ENCODE assay signal across 7 cellular contexts in the genomic region with DNA sequence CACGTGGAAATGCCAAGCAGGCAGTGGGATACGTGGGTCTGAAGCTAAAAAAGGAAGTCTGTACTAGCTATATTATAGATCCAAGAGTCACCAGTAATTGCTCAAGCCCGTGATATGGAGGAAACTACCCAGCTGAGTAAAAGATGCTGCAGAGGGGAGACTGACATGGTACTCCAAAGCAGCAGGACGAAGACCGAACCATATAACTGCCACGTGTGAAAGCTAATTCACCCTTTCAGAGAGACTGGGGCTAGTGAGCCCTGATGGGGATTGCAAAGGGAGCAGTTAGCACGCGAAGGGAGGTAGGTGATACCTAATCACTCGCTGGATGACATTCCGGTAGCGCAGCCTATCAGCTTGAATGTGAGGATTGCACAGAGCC. TPM values are rescaled to one million over a fixed set of nuclear protein-coding genes. Genes with fewer than 3 reads are reported as not detected.
A peak's percentile ranks its signal among the peaks of the same experiment; 100 is the strongest.
DNase-seq lines count a peak whose midpoint lies in the region; ATAC-seq and TF ChIP-seq lines count a peak whose summit lies in the region.

No MANE protein-coding gene starts in this region.

- H3K27ac ChIP-seq in KOPT-K1 (ENCODE audit: low read depth, low read length, poor library complexity, severe bottlenecking) (peak overlapping the region; percentile 85), left ventricle myocardium inferior (replicated peaks) (peak overlapping the region; percentile 93), skeletal muscle tissue (ENCODE audit: low read depth, low read length) (peak overlapping the region; percentile 88)

- H3K27me3 ChIP-seq in left ventricle myocardium inferior (ENCODE audit: low read depth) (no peaks in the 10 kb centered on the region), skeletal muscle tissue (ENCODE audit: control insufficient read depth in 3 of 3, insufficient read depth in 3 of 3, low read length in 3 of 3) (no peaks in the 10 kb centered on the region)

- peak overlapping the region; percentile 88 for H3K4me3 Mint-ChIP-seq in activated CD8-positive, alpha-beta T cell treated with anti-CD3 and anti-CD28 coated beads for 36 hours

- peaks cover 58% of the 10 kb centered on the region for H3K36me3 Mint-ChIP-seq in activated CD8-positive, alpha-beta T cell treated with anti-CD3 and anti-CD28 coated beads for 36 hours (ENCODE audit: low read depth)

- no peak for TF ChIP-seq CTCF in activated CD8-positive, alpha-beta T cell treated with anti-CD3 and anti-CD28 coated beads for 36 hours (IDR thresholded peaks at IDR 0.05)
- no peak for TF ChIP-seq CTCF in left ventricle myocardium inferior (IDR thresholded peaks at IDR 0.05; ENCODE audit: borderline replicate concordance)

- CTCF ChIA-PET in activated CD8-positive, alpha-beta T cell treated with anti-CD3 and anti-CD28 coated beads for 36 hours (lab: Charles Lee), result interaction anchor here (0.7 to 5.6 kb wide), 24 partner anchors 9 to 75 kb away, joined by 3 to 55 read pairs (median 5); partner anchors contain the start of genes HIPK1 and OLFML3

- peak overlapping the region; percentile 99 for H3K27ac Mint-ChIP-seq in activated CD8-positive, alpha-beta T cell treated with anti-CD3 and anti-CD28 coated beads for 36 hours

- POLR2A ChIA-PET in activated CD8-positive, alpha-beta T cell treated with anti-CD3 and anti-CD28 coated beads for 36 hours (lab: Charles Lee), result interaction anchor here (0.6 to 3.8 kb wide), 25 partner anchors 8 to 128 kb away, joined by 3 to 93 read pairs (median 4); partner anchors contain the start of genes BCL2L15 and HIPK1

- peak overlapping the region; percentile 89 to 97 (median 89) for H3K9ac ChIP-seq in skeletal muscle tissue (ENCODE audit: low read depth in 1 of 3, low read length in 3 of 3)

- no peak for DNase-seq in activated CD8-positive, alpha-beta T cell treated with anti-CD3 and anti-CD28 coated beads for 36 hours
- DNase-seq in left ventricle myocardium inferior, result no peak
- no peak for DNase-seq in stimulated activated CD4-positive, alpha-beta T cell treated with anti-CD3 and anti-CD28 coated beads, Interleukin-1b, Interleukin-23, amount 100 ng/mL, for 48 hours

- H3K9me3 ChIP-seq in KOPT-K1 (ENCODE audit: insufficient read depth, low read length, poor library complexity, severe bottlenecking), result no peaks in the 10 kb centered on the region
- no peaks in the 10 kb centered on the region for H3K9me3 ChIP-seq in left ventricle myocardium inferior (replicated peaks)
- no peaks in the 10 kb centered on the region for H3K9me3 ChIP-seq in skeletal muscle tissue (ENCODE audit: control insufficient read depth in 3 of 3, low read length in 3 of 3)

- H3K4me1 ChIP-seq in left ventricle myocardium inferior, result peaks cover 42% of the 10 kb centered on the region
- peaks cover 15 to 30% (median 21%) of the 10 kb centered on the region in 3 donors for H3K4me1 ChIP-seq in skeletal muscle tissue (ENCODE audit: control insufficient read depth in 3 of 3, insufficient read depth in 3 of 3, low read length in 3 of 3)

- intact Hi-C loops in activated CD8-positive, alpha-beta T cell treated with anti-CD3 and anti-CD28 coated beads for 36 hours (cut with micrococcal nuclease), result loop anchor here (1.0 to 5.0 kb wide), 2 partner anchors 33 to 67 kb away; partner anchors contain the start of gene PTPN22
- intact Hi-C loops in left ventricle myocardium inferior (cut with micrococcal nuclease), result loop anchor here (2.0 kb wide), 1 partner anchor 27 kb away; no protein-coding TSS in a partner anchor

- H3K4me1 Mint-ChIP-seq in activated CD8-positive, alpha-beta T cell treated with anti-CD3 and anti-CD28 coated beads for 36 hours (ENCODE audit: low read depth), result peaks cover 57% of the 10 kb centered on the region

- peaks cover 61% of the 10 kb centered on the region for H3K36me3 ChIP-seq in KOPT-K1 (ENCODE audit: insufficient read depth, low read length)
- H3K36me3 ChIP-seq in left ventricle myocardium inferior, result peaks cover 51% of the 10 kb centered on the region
- peaks cover 17 to 36% (median 30%) of the 10 kb centered on the region in 3 donors for H3K36me3 ChIP-seq in skeletal muscle tissue (ENCODE audit: control insufficient read depth in 3 of 3, insufficient read depth in 3 of 3, low read length in 3 of 3)

- H3K4me3 ChIP-seq in left ventricle myocardium inferior, result peak overlapping the region; percentile 71
- peak overlapping the region; percentile 91 to 98 (median 94) for H3K4me3 ChIP-seq in skeletal muscle tissue (ENCODE audit: low read length in 3 of 3)

- ATAC-seq in GM18498 (IDR thresholded peaks at IDR 0.05; ENCODE audit: unreplicated experiment), result peak; percentile 36
- ATAC-seq in GM21737 (IDR thresholded peaks at IDR 0.05; ENCODE audit: unreplicated experiment), result peak; percentile 22
- peak; percentile 37 for ATAC-seq in activated CD8-positive, alpha-beta T cell treated with anti-CD3 and anti-CD28 coated beads for 36 hours

- H3K9me3 Mint-ChIP-seq in activated CD8-positive, alpha-beta T cell treated with anti-CD3 and anti-CD28 coated beads for 36 hours, result no peaks in the 10 kb centered on the region

- no peaks in the 10 kb centered on the region for H3K27me3 Mint-ChIP-seq in activated CD8-positive, alpha-beta T cell treated with anti-CD3 and anti-CD28 coated beads for 36 hours

RNA-seq across cellular contexts. Expression of gene AP4B1, which starts 0.3 kb away (rescaled TPM):
- total RNA-seq in activated CD8-positive, alpha-beta T cell treated with anti-CD3 and anti-CD28 coated beads for 36 hours, result 10 to 100 TPM; 38.2 to 38.5 TPM
- 11.8 TPM for total RNA-seq in left ventricle myocardium inferior
- total RNA-seq in skeletal muscle tissue, result 16.7 TPM

RNA-seq across cellular contexts. Expression of gene DCLRE1B, which starts 0.8 kb away (rescaled TPM):
- total RNA-seq in activated CD8-positive, alpha-beta T cell treated with anti-CD3 and anti-CD28 coated beads for 36 hours, result 10 to 100 TPM; 19.1 to 19.3 TPM
- total RNA-seq in left ventricle myocardium inferior (2.1 TPM), skeletal muscle tissue (3.7 TPM)

RNA-seq across cellular contexts. Expression of gene BCL2L15, which starts 16.9 kb away (rescaled TPM):
- total RNA-seq in activated CD8-positive, alpha-beta T cell treated with anti-CD3 and anti-CD28 coated beads for 36 hours, result under 1 TPM; 0.40 to 0.61 TPM
- not detected for total RNA-seq in left ventricle myocardium inferior
- under 0.01 TPM for total RNA-seq in skeletal muscle tissue

RNA-seq across cellular contexts. Expression of gene HIPK1, which starts 24.8 kb away (rescaled TPM):
- 10 to 100 TPM; 42.8 to 45.1 TPM for total RNA-seq in activated CD8-positive, alpha-beta T cell treated with anti-CD3 and anti-CD28 coated beads for 36 hours
- total RNA-seq in left ventricle myocardium inferior (52.2 TPM), skeletal muscle tissue (28.2 TPM)

RNA-seq across cellular contexts. Expression of gene PTPN22, which starts 32.8 kb away (rescaled TPM):
- total RNA-seq in activated CD8-positive, alpha-beta T cell treated with anti-CD3 and anti-CD28 coated beads for 36 hours, result 10 to 100 TPM; 54.0 to 56.0 TPM
- 0.44 TPM for total RNA-seq in left ventricle myocardium inferior
- 1.0 TPM for total RNA-seq in skeletal muscle tissue
